Comparison of ENCODE assay signal across 22 cellular contexts in genomic region chr2:128805918-128806317, GRCh38.
A peak's percentile ranks its signal among the peaks of the same experiment; 100 is the strongest.
DNase-seq lines count a peak whose midpoint lies in the region; ATAC-seq and TF ChIP-seq lines count a peak whose summit lies in the region.
"Had no signal": no experiment of that assay in that cellular context is flagged by ENCODE, and none has a peak within 500 bp of the region (broad histone marks: within the 10 kb centered on the region; RNA-seq: fewer than 3 reads in every experiment).

No MANE protein-coding gene starts in this region.

- no peak overlapping the region for H3K4ac ChIP-seq in mesenchymal stem cell (ENCODE audit: low read depth in 1 of 2, low read length in 2 of 2)

- H3K4me1 ChIP-seq in breast epithelium (no peaks in the 10 kb centered on the region), RWPE2 (ENCODE audit: insufficient read depth, poor library complexity, severe bottlenecking) (peaks cover 18% of the 10 kb centered on the region), mesenchymal stem cell (ENCODE audit: control insufficient read depth, insufficient read depth, low read depth, low read length) (no peaks in the 10 kb centered on the region), stomach (no peaks in the 10 kb centered on the region)
- H3K4me1 ChIP-seq: BE2C, HAP-1 had no signal

- no peaks in the 10 kb centered on the region for H3K36me3 ChIP-seq in breast epithelium
- H3K36me3 ChIP-seq in RWPE2 (ENCODE audit: low read depth): no peaks in the 10 kb centered on the region
- no peaks in the 10 kb centered on the region for H3K36me3 ChIP-seq in mesenchymal stem cell (ENCODE audit: control insufficient read depth in 1 of 2, insufficient read depth in 2 of 2, low read depth in 1 of 2, low read length in 2 of 2)
- H3K36me3 ChIP-seq in stomach: no peaks in the 10 kb centered on the region
- H3K36me3 ChIP-seq: BE2C; BLaER1 treated with 17β-estradiol and CSF1 and Interleukin-3, amounts not matched to agents 10 nM and 100 nM; HAP-1 had no signal

- TF ChIP-seq CTCF in MCF 10A (IDR thresholded peaks at IDR 0.05; ENCODE audit: unreplicated experiment): no peak
- no peak for TF ChIP-seq CTCF in breast epithelium (IDR thresholded peaks at IDR 0.05)
- TF ChIP-seq CTCF in RWPE2 (IDR thresholded peaks at IDR 0.05; ENCODE audit: poor library complexity, severe bottlenecking): no peak
- no peak for TF ChIP-seq CTCF in endothelial cell (IDR thresholded peaks at IDR 0.05; ENCODE audit: unreplicated experiment)
- TF ChIP-seq CTCF in stomach (IDR thresholded peaks at IDR 0.05): no peak

- no peak for TF ChIP-seq EP300 in stomach (IDR thresholded peaks at IDR 0.05)

- no peak overlapping the region for H4K91ac ChIP-seq in mesenchymal stem cell (ENCODE audit: low read length)

- H3K36me3 Mint-ChIP-seq in MCF 10A (ENCODE audit: insufficient read depth, unreplicated experiment) (no peaks in the 10 kb centered on the region), endothelial cell (ENCODE audit: low read depth, unreplicated experiment) (no peaks in the 10 kb centered on the region)
- H3K36me3 Mint-ChIP-seq: CD14-positive monocyte had no signal

- H2BK12ac ChIP-seq in mesenchymal stem cell (ENCODE audit: low read length in 2 of 2): no peak overlapping the region

- no peak overlapping the region for H3K23ac ChIP-seq in mesenchymal stem cell (ENCODE audit: low read length in 2 of 2)

- no peak overlapping the region for H2AK5ac ChIP-seq in mesenchymal stem cell (ENCODE audit: low read length, severe bottlenecking)

- H3K4me2 ChIP-seq in mesenchymal stem cell (ENCODE audit: low read length, poor library complexity, severe bottlenecking): no peak overlapping the region
- H3K4me2 ChIP-seq: BLaER1 treated with 17β-estradiol and CSF1 and Interleukin-3, amounts not matched to agents 10 nM and 100 nM had no signal

- H2BK5ac ChIP-seq in mesenchymal stem cell (ENCODE audit: low read depth, low read length, poor library complexity, severe bottlenecking): no peak overlapping the region

- H3K4me3 ChIP-seq in breast epithelium (no peak overlapping the region), RWPE2 (ENCODE audit: severe bottlenecking) (no peak overlapping the region), mesenchymal stem cell (ENCODE audit: insufficient read depth in 1 of 2, low read depth in 1 of 2, low read length in 2 of 2) (no peak overlapping the region), stomach (no peak overlapping the region)
- H3K4me3 ChIP-seq: BLaER1 treated with 17β-estradiol and CSF1 and Interleukin-3, amounts not matched to agents 10 nM and 100 nM; HAP-1 had no signal

- H2BK120ac ChIP-seq in mesenchymal stem cell (ENCODE audit: low read depth, low read length): no peak overlapping the region

- H3K79me1 ChIP-seq in mesenchymal stem cell (replicated peaks; ENCODE audit: low read length, poor library complexity, severe bottlenecking): no peaks in the 10 kb centered on the region

- POLR2A ChIA-PET in MCF 10A (lab: Yijun Ruan, JAX): interaction anchor here (0.7 to 1.5 kb wide), 6 partner anchors 11 to 282 kb away, joined by 3 to 4 read pairs (median 3); no protein-coding TSS in a partner anchor

- ATAC-seq in RWPE2 (ENCODE audit: low read depth) (no peak), HG02870 (IDR thresholded peaks at IDR 0.05; ENCODE audit: unreplicated experiment) (no peak)

- DNase-seq in MCF 10A (ENCODE audit: unreplicated experiment) (no peak), breast epithelium (ENCODE audit: low spot score in 2 of 2) (no peak), RWPE2 (ENCODE audit: low spot score) (no peak), epithelial cell of prostate (ENCODE audit: low read depth, low spot score) (no peak), mesenchymal stem cell (no peak), endothelial cell (ENCODE audit: low spot score) (no peak), stomach (no peak)
- DNase-seq: ACHN; AML-193; BE2C; Calu3; CD4-positive, alpha-beta T cell; COR-L47; DMS53; DND-41; GOT3; HFFc6 had no signal

- H3K4me3 Mint-ChIP-seq in MCF 10A (ENCODE audit: unreplicated experiment) (peak overlapping the region; percentile 22), endothelial cell (ENCODE audit: unreplicated experiment) (no peak overlapping the region)
- H3K4me3 Mint-ChIP-seq: CD14-positive monocyte; CD4-positive, alpha-beta T cell; HFFc6 had no signal

- peaks cover 5% of the 10 kb centered on the region for H3K9me3 Mint-ChIP-seq in MCF 10A (ENCODE audit: unreplicated experiment)
- no peaks in the 10 kb centered on the region for H3K9me3 Mint-ChIP-seq in endothelial cell (ENCODE audit: unreplicated experiment)
- H3K9me3 Mint-ChIP-seq: CD4-positive, alpha-beta T cell had no signal

- no peak overlapping the region for H3K14ac ChIP-seq in mesenchymal stem cell (ENCODE audit: low read length in 2 of 2)

- no peak overlapping the region for H4K8ac ChIP-seq in mesenchymal stem cell (ENCODE audit: low read length)

- TF ChIP-seq POLR2A in breast epithelium (IDR thresholded peaks at IDR 0.05): no peak
- TF ChIP-seq POLR2A in stomach (IDR thresholded peaks at IDR 0.05): no peak

- H3K18ac ChIP-seq in mesenchymal stem cell (ENCODE audit: low read depth in 1 of 2, low read length in 2 of 2): no peak overlapping the region

- no peaks in the 10 kb centered on the region for H3K27me3 Mint-ChIP-seq in MCF 10A (ENCODE audit: insufficient read depth, unreplicated experiment)
- H3K27me3 Mint-ChIP-seq in endothelial cell (ENCODE audit: unreplicated experiment): peaks cover 2% of the 10 kb centered on the region

- CTCF ChIA-PET in MCF 10A (lab: Yijun Ruan, JAX): interaction anchor here (0.6 to 0.8 kb wide), 2 partner anchors 60 to 180 kb away, joined by 3 read pairs; no protein-coding TSS in a partner anchor

- H3K27me3 ChIP-seq in breast epithelium (no peaks in the 10 kb centered on the region), RWPE2 (ENCODE audit: insufficient read depth, poor library complexity, severe bottlenecking) (no peaks in the 10 kb centered on the region), mesenchymal stem cell (ENCODE audit: control insufficient read depth in 1 of 2, insufficient read depth in 1 of 2, low read length in 2 of 2) (no peaks in the 10 kb centered on the region), stomach (no peaks in the 10 kb centered on the region)
- H3K27me3 ChIP-seq: BE2C; BLaER1 treated with 17β-estradiol and CSF1 and Interleukin-3, amounts not matched to agents 10 nM and 100 nM had no signal

- H3K4me1 Mint-ChIP-seq in MCF 10A (ENCODE audit: insufficient read depth, unreplicated experiment) (peaks cover 36% of the 10 kb centered on the region), endothelial cell (ENCODE audit: unreplicated experiment) (no peaks in the 10 kb centered on the region)
- H3K4me1 Mint-ChIP-seq: CD14-positive monocyte had no signal

- H3K27ac Mint-ChIP-seq in MCF 10A (ENCODE audit: low read depth, unreplicated experiment) (peak overlapping the region; percentile 55), endothelial cell (ENCODE audit: unreplicated experiment) (no peak overlapping the region)
- H3K27ac Mint-ChIP-seq: CD4-positive, alpha-beta T cell; HFFc6 had no signal

- H2BK15ac ChIP-seq in mesenchymal stem cell (ENCODE audit: low read depth, poor library complexity, severe bottlenecking): no peak overlapping the region

- H3K27ac ChIP-seq in breast epithelium (no peak overlapping the region), RWPE2 (ENCODE audit: poor library complexity, severe bottlenecking) (peak overlapping the region; percentile 34), epithelial cell of prostate (peak overlapping the region; percentile 22), mesenchymal stem cell (ENCODE audit: low read length, poor library complexity, severe bottlenecking) (no peak overlapping the region), stomach (no peak overlapping the region)
- H3K27ac ChIP-seq: 22Rv1; BLaER1 treated with 17β-estradiol and CSF1 and Interleukin-3, amounts not matched to agents 10 nM and 100 nM had no signal

- WGBS in mesenchymal stem cell: 71% methylated on average over 1 of the region's 2 CpGs
- WGBS in stomach, 5 donors: 58 to 81% (median 65%) methylated on average over 2 of the region's 2 CpGs

- BruUV-seq in MCF 10A (replicated peaks; lab: Mats Ljungman, UMichigan): no TSS peak

- intact Hi-C loops in MCF 10A (cut with micrococcal nuclease) (loop anchor here (5.0 kb wide), 2 partner anchors 61 to 251 kb away; no protein-coding TSS in a partner anchor), breast epithelium (cut with DNase I; ENCODE audit: low total_unique reads) (no loop called here), stomach (cut with DNase I; ENCODE audit: low total_unique reads) (no loop called here)

- no peaks in the 10 kb centered on the region for H3K9me3 ChIP-seq in breast epithelium
- peaks cover 2% of the 10 kb centered on the region for H3K9me3 ChIP-seq in RWPE2 (ENCODE audit: severe bottlenecking)
- H3K9me3 ChIP-seq in mesenchymal stem cell (ENCODE audit: control insufficient read depth, low read length): peaks cover 3% of the 10 kb centered on the region
- H3K9me3 ChIP-seq in stomach: peaks cover 0 to 9% (median 0%) of the 10 kb centered on the region in 4 donors
- H3K9me3 ChIP-seq: BE2C, HAP-1 had no signal

- H2AFZ ChIP-seq in mesenchymal stem cell (ENCODE audit: low read depth, low read length): no peak overlapping the region

- peak overlapping the region; percentile 82 for H3K9ac ChIP-seq in mesenchymal stem cell (ENCODE audit: low read length)
- H3K9ac ChIP-seq: BLaER1 treated with 17β-estradiol and CSF1 and Interleukin-3, amounts not matched to agents 10 nM and 100 nM had no signal

Comparison
In these comparisons a context has a peak if more than half of its experiments do, and no peak if none do; other contexts are left out.
1. H3K27ac ChIP-seq: peak in RWPE2 (single experiment) and epithelial cell of prostate (single experiment); none in breast epithelium (0 of 2), mesenchymal stem cell (single experiment) and stomach (0 of 5).